Comparison of ENCODE assay signal across 12 cellular contexts in genomic region chr17:57534863-57535651, GRCh38.
DNase-seq lines count a peak whose midpoint lies in the region; ATAC-seq and TF ChIP-seq lines count a peak whose summit lies in the region.
"Had no signal": no experiment of that assay in that cellular context is flagged by ENCODE, and none has a peak within 500 bp of the region (broad histone marks: within the 10 kb centered on the region; RNA-seq: fewer than 3 reads in every experiment).

No MANE protein-coding gene starts in this region.

- DNase-seq in H4 (ENCODE audit: low spot score) (peak; percentile 69), NCI-H187 treated with DMSO at 0.1 percent for 48 hours (lab: John Stamatoyannopoulos, UW) (peak; percentile 82), WTC11 (ENCODE audit: low spot score) (no peak), neural progenitor cell (ENCODE audit: low spot score) (no peak), EL (no peak), amniotic stem cell (lab: John Stamatoyannopoulos, UW) (no peak)
- DNase-seq in activated CD8-positive, alpha-beta memory T cell treated with anti-CD3 and anti-CD28 coated beads for 24 hours = no peak
- DNase-seq: left lung, upper lobe of right lung had no signal

- H3K4me2 ChIP-seq in neural progenitor cell = no peak overlapping the region

- H3K79me2 ChIP-seq in neural progenitor cell (ENCODE audit: low read depth) = peaks cover 76% of the 10 kb centered on the region

- H3K9me3 Mint-ChIP-seq in WTC11 = no peaks in the 10 kb centered on the region
- no peaks in the 10 kb centered on the region for H3K9me3 Mint-ChIP-seq in neural progenitor cell
- H3K9me3 Mint-ChIP-seq: activated T-helper 2 cell treated with anti-CD3 and anti-CD28 coated beads, Interferon-gamma antibody, Interleukin-2, Interleukin-4, amounts not matched to agents 10 μg/mL and 5 μg/mL and 100 μg/mL, durations not matched to agents 14 hours and 24 hours and 36 hours had no signal

- no peak overlapping the region for H3K9ac ChIP-seq in neural progenitor cell

- H3K4me1 ChIP-seq in neural progenitor cell = peaks cover 71% of the 10 kb centered on the region
- H3K4me1 ChIP-seq: upper lobe of right lung had no signal

- peaks cover 37% of the 10 kb centered on the region for H3F3A ChIP-seq in neural progenitor cell (ENCODE audit: low read depth)

- H3K27me3 ChIP-seq in neural progenitor cell = no peaks in the 10 kb centered on the region
- H3K27me3 ChIP-seq: left lung, SJSA1, upper lobe of right lung had no signal

- H4K20me1 ChIP-seq in neural progenitor cell (ENCODE audit: low read depth) = peaks cover 45% of the 10 kb centered on the region

- no peak overlapping the region for H2AFZ ChIP-seq in neural progenitor cell (replicated peaks)

- H3K36me3 ChIP-seq in neural progenitor cell = no peaks in the 10 kb centered on the region
- H3K36me3 ChIP-seq: SJSA1, upper lobe of right lung had no signal

- H3K36me3 Mint-ChIP-seq in WTC11 = no peaks in the 10 kb centered on the region
- peaks cover 25% of the 10 kb centered on the region for H3K36me3 Mint-ChIP-seq in neural progenitor cell

- H3K4me1 Mint-ChIP-seq in WTC11 (peaks cover 38% of the 10 kb centered on the region), neural progenitor cell (peaks cover 70% of the 10 kb centered on the region)

- TF ChIP-seq CTCF in WTC11 (IDR thresholded peaks at IDR 0.05) (no peak), neural progenitor cell (IDR thresholded peaks at IDR 0.05) (no peak)

- H3K4me3 Mint-ChIP-seq in WTC11 (no peak overlapping the region), neural progenitor cell (no peak overlapping the region)

- ATAC-seq in WTC11 (no peak), HG03108 (IDR thresholded peaks at IDR 0.05; ENCODE audit: unreplicated experiment) (no peak)
- ATAC-seq: left lung, upper lobe of right lung had no signal

- H3K27ac Mint-ChIP-seq in WTC11 (peak overlapping the region; percentile 61), neural progenitor cell (peak overlapping the region; percentile 89)
- H3K27ac Mint-ChIP-seq: activated T-helper 2 cell treated with anti-CD3 and anti-CD28 coated beads, Interferon-gamma antibody, Interleukin-2, Interleukin-4, amounts not matched to agents 10 μg/mL and 5 μg/mL and 100 μg/mL, durations not matched to agents 14 hours and 24 hours and 36 hours had no signal

- no peaks in the 10 kb centered on the region for H3K9me3 ChIP-seq in neural progenitor cell (ENCODE audit: low read depth)
- H3K9me3 ChIP-seq: left lung, SJSA1, upper lobe of right lung had no signal

- H3K27ac ChIP-seq in neural progenitor cell = no peak overlapping the region
- H3K27ac ChIP-seq: left lung, SJSA1, upper lobe of right lung had no signal

- CTCF ChIA-PET in WTC11 (lab: Charles Lee) = interaction anchor here (0.5 kb wide), 1 partner anchor 501 kb away, joined by 3 read pairs; no protein-coding TSS in a partner anchor

- no peak overlapping the region for H3K4me3 ChIP-seq in neural progenitor cell
- H3K4me3 ChIP-seq: left lung, SJSA1, upper lobe of right lung had no signal

- H3K27me3 Mint-ChIP-seq in WTC11 (ENCODE audit: low read depth) (no peaks in the 10 kb centered on the region), neural progenitor cell (ENCODE audit: insufficient read depth, low read depth) (peaks cover 9% of the 10 kb centered on the region)

- POLR2A ChIA-PET in WTC11 (lab: Charles Lee) = no interaction called here

TF ChIP-seq in WTC11, 78 proteins besides CTCF, POLR2A, EP300 and RAD21:
- TF ChIP-seq GABPB1 (CRISPR knock-in tag; IDR thresholded peaks at IDR 0.05) = no peak
- no peak for TF ChIP-seq SP1 (CRISPR knock-in tag; conservative IDR thresholded peaks at IDR 0.05)
- no peak for TF ChIP-seq CREB1 (CRISPR knock-in tag; IDR thresholded peaks at IDR 0.05)
- no peak for TF ChIP-seq TP53 (CRISPR knock-in tag; IDR thresholded peaks at IDR 0.05)
- no peak for TF ChIP-seq ETV6 (CRISPR knock-in tag; IDR thresholded peaks at IDR 0.05)
- TF ChIP-seq PRDM15 (CRISPR knock-in tag; IDR thresholded peaks at IDR 0.05) = no peak
TF ChIP-seq in WTC11: peak in this region for 0.

Comparison
In these comparisons a context has a peak if more than half of its experiments do, and no peak if none do; other contexts are left out.
1. DNase-seq: peak in H4 (single experiment) and NCI-H187 treated with DMSO at 0.1 percent for 48 hours (single experiment); none in WTC11 (single experiment), neural progenitor cell (single experiment), activated CD8-positive, alpha-beta memory T cell treated with anti-CD3 and anti-CD28 coated beads for 24 hours (single experiment), EL (single experiment) and amniotic stem cell (single experiment).